29 cellular contexts compared by ENCODE assay signal in the genomic region with DNA sequence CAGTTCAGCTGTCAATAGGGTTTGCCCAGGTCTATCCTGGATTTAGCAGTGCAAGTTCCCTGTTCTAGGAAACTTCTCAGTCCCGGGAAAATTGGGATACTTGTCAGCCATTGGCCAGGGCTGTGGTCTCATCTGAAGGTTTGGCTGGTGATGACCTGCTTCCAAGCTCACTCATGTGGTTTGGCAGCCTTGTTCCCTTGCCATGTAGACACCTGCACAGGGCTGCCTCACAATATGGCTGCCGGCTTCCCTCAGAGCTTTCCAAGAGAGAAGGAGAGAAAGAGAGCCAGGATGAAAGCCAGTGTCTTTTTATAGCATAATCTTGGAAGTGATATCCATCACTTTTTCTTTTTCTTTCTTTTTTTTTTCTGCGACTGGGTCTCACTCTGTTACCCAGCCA. TPM values are rescaled to one million over a fixed set of nuclear protein-coding genes. Genes with fewer than 3 reads are reported as not detected.
"Had no signal": no experiment of that assay in that cellular context is flagged by ENCODE, and none has a peak within 500 bp of the region (broad histone marks: within the 10 kb centered on the region; RNA-seq: fewer than 3 reads in every experiment).

No MANE protein-coding gene starts in this region.

- ATAC-seq: left colon; left lung; natural killer cell; right lobe of liver; stimulated activated naive B cell treated with anti-CD40 and anti-IgM and Interleukin-4, amounts not matched to agents 10 μg/mL and 1 μg/mL and 100 μg/mL, for 72 hours; stimulated activated naive CD8-positive, alpha-beta T cell treated with anti-CD3 and anti-CD28 coated beads, Interleukin-15, Interleukin-2, amounts not matched to agents 100 U/mL and 50 U/mL, for 24 hours had no signal

- H3K4me2 ChIP-seq: hepatocyte, neural progenitor cell, smooth muscle cell had no signal

- H3K27ac ChIP-seq: hepatocyte, left lung, neural progenitor cell, neutrophil, parathyroid adenoma, right atrium auricular region, right lobe of liver, stomach, testis, thyroid gland, transverse colon, upper lobe of left lung, vagina had no signal

- H2AFZ ChIP-seq: hepatocyte, neural progenitor cell, parathyroid adenoma had no signal

- H3K36me3 ChIP-seq: left lung, neural progenitor cell, neutrophil, right atrium auricular region, right lobe of liver, transverse colon had no signal

- H3K27me3 ChIP-seq: hepatocyte, left lung, neural progenitor cell, neutrophil, right atrium auricular region, right lobe of liver, stomach, testis, thyroid gland, transverse colon, upper lobe of left lung, vagina had no signal

- H3K4me3 ChIP-seq: hepatocyte, left lung, lung, neural progenitor cell, right atrium auricular region, right lobe of liver, smooth muscle cell, stomach, testis, thyroid gland, transverse colon, upper lobe of left lung, vagina had no signal

- H3K4me1 ChIP-seq: left lung, neural progenitor cell, parathyroid adenoma, right atrium auricular region, right lobe of liver, stomach, testis, thyroid gland, transverse colon, upper lobe of left lung, vagina had no signal

- DNase-seq: islet precursor cell; kidney glomerular epithelial cell; left colon; left lung; mesendoderm; naive B cell; natural killer cell; nephron progenitor cell; occipital lobe; right lobe of liver; stimulated activated CD4-positive, alpha-beta T cell treated with anti-CD3 and anti-CD28 coated beads, Interleukin-2, amount 100 ng/mL, for 24 hours; stimulated activated CD4-positive, alpha-beta T cell treated with anti-CD3 and anti-CD28 coated beads, Interleukin-4, amount 100 ng/mL, for 1 hour; stimulated activated naive B cell treated with anti-CD40 and anti-IgM and Interleukin-4, amounts not matched to agents 10 μg/mL and 1 μg/mL and 100 μg/mL, for 72 hours; stimulated activated naive CD8-positive, alpha-beta T cell treated with anti-CD3 and anti-CD28 coated beads, Interleukin-15, Interleukin-2, amounts not matched to agents 100 U/mL and 50 U/mL, for 24 hours; stomach; testis; thyroid gland; transverse colon; upper lobe of left lung had no signal

- H3K9ac ChIP-seq: neural progenitor cell, parathyroid adenoma had no signal

- H3K79me2 ChIP-seq: hepatocyte, parathyroid adenoma had no signal

- H3K9me3 ChIP-seq: neutrophil, right lobe of liver, testis, thyroid gland, vagina had no signal

RNA-seq across cellular contexts. Expression of a gene that starts 37.7 kb away (rescaled TPM):
- total RNA-seq: mononuclear cell, natural killer cell, occipital lobe, renal cortical epithelial cell had no signal
- polyA plus RNA-seq: smooth muscle cell had no signal
